ENCODE assay signal across 29 cellular contexts in the genomic region with DNA sequence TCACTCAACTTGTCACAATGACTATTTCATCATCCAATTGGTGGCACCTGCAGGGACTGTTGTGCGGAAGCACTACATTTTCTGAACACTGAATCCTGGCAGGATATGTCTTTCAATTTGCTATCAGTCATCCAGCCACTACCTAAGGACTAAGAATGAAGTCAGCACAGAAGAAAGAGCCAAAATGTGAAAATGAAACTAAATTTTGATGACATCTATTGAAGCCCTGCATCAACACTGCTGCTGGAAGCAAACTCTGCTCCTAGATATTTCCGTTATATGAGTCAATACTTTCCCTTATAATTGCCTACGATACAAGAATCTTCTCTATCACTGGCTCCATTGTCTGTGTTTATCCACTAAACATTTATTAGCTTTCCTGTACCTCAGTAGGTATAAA.
"Had no signal": no experiment of that assay in that cellular context is flagged by ENCODE, and none has a peak within 500 bp of the region (broad histone marks: within the 10 kb centered on the region; RNA-seq: fewer than 3 reads in every experiment).

No MANE protein-coding gene starts in this region.

- DNase-seq: activated CD4-positive, alpha-beta T cell treated with anti-CD3 and anti-CD28 coated beads for 4 hours; activated CD4-positive, alpha-beta T cell treated with anti-CD3 and anti-CD28 coated beads, Interleukin-2, amount 10 ng/mL, durations not matched to agents 7 days and 5 days; activated CD4-positive, alpha-beta T cell treated with anti-CD3 and anti-CD28 coated beads, Interleukin-2, amount 50 U/mL, for 4 hours; activated CD4-positive, CD25-positive, alpha-beta regulatory T cell; activated CD4-positive, CD25-positive, alpha-beta regulatory T cell treated with anti-CD3 and anti-CD28 coated beads, Interleukin-2, amount 50 U/mL, for 72 hours; activated CD8-positive, alpha-beta memory T cell treated with anti-CD3 and anti-CD28 coated beads for 24 hours; activated CD8-positive, alpha-beta T cell treated with anti-CD3 and anti-CD28 coated beads for 36 hours; activated effector memory CD4-positive, alpha-beta T cell treated with Interleukin-2 at 50 U/mL for 16 hours; activated gamma-delta T cell treated with Interleukin-2 at 50 U/mL for 16 hours; activated naive CD4-positive, alpha-beta T cell treated with anti-CD3 and anti-CD28 coated beads, Interleukin-2, amount 50 U/mL, for 16 hours; activated naive CD4-positive, alpha-beta T cell treated with Interleukin-2 at 50 U/mL for 16 hours; activated T-cell treated with anti-CD3 and anti-CD28 coated beads, Interleukin-2, amount 50 U/mL, for 4 hours; amniotic stem cell; anterior cingulate cortex; dermis blood vessel endothelial cell; effector CD4-positive, alpha-beta T cell; effector memory CD8-positive, alpha-beta T cell; foreskin keratinocyte; gastrocnemius medialis; glutamatergic neuron; heart left ventricle; hypothalamus; T-helper 17 cell; T1000 had no signal

- H3K36me3 ChIP-seq: breast epithelium, cardiac muscle cell, esophagus muscularis mucosa, gastrocnemius medialis, heart left ventricle had no signal

- H3K4me1 ChIP-seq: breast epithelium, esophagus muscularis mucosa, foreskin keratinocyte, gastrocnemius medialis, heart left ventricle had no signal

- ATAC-seq: activated CD8-positive, alpha-beta T cell treated with anti-CD3 and anti-CD28 coated beads for 36 hours; activated T-cell treated with anti-CD3 and anti-CD28 coated beads, Interleukin-2, amount 50 U/mL, for 4 hours; activated T-helper 17 cell treated with anti-CD3 and anti-CD28 coated beads, Interleukin-2, amount 50 U/mL, for 72 hours; effector memory CD8-positive, alpha-beta T cell; foreskin keratinocyte; gastrocnemius medialis; heart left ventricle; T-helper 17 cell had no signal

- H3K4me3 ChIP-seq: breast epithelium, cardiac muscle cell, coronary artery, esophagus muscularis mucosa, gastrocnemius medialis, heart left ventricle had no signal

- H3K9me3 ChIP-seq: breast epithelium, esophagus muscularis mucosa, gastrocnemius medialis had no signal

- H3K27me3 ChIP-seq: breast epithelium, cardiac muscle cell, esophagus muscularis mucosa, foreskin keratinocyte, gastrocnemius medialis, heart left ventricle had no signal

- H3K27ac ChIP-seq: breast epithelium, cardiac muscle cell, coronary artery, esophagus muscularis mucosa, foreskin keratinocyte, gastrocnemius medialis, heart left ventricle had no signal
